11 cellular contexts compared by ENCODE assay signal in the genomic region with DNA sequence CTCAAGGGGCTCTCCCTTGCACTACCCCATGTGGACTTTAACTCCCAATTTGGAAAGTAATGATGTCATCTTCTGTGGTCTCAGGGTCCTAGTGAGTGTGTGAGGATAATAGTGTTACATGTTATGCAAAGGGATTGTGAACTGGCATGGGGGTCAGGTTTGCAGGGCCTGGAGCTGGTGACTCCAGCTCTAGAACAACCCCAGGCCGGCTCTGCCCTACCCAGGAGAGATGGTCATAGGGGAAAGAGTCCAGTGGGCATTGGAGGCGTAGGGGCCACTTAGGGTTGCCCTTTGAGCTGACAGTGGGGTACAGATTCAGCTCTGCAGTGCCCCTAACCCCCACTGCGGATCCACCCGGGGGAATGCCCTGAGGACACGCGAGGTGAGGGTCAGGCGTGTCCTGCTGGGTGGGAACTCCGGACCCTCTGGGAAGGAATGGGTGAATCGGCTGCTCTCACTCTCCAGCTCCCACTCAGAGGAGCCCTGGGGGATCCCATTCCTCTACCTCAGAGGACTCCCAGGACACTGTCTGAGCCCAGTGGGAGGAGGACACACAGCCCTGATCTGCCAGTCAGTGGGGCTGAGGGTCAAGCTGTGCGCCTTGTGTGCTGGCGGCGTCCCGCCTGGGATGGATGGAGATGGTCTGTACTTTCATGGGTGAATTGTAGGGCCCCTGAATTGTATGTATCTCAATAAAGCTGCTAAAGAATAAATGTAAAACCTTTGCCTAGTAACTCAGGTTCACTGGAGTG. TPM values are rescaled to one million over a fixed set of nuclear protein-coding genes. Genes with fewer than 3 reads are reported as not detected.
DNase-seq lines count a peak whose midpoint lies in the region; ATAC-seq and TF ChIP-seq lines count a peak whose summit lies in the region.
"Had no signal": no experiment of that assay in that cellular context is flagged by ENCODE, and none has a peak within 500 bp of the region (broad histone marks: within the 10 kb centered on the region; RNA-seq: fewer than 3 reads in every experiment).

No MANE protein-coding gene starts in this region.

- H3K27me3 Mint-ChIP-seq in activated T-helper 1 cell treated with anti-CD3 and anti-CD28 coated beads, Interleukin-12 subunit alpha, Interleukin-12 subunit beta, Interleukin-2, Interleukin-4 antibody, amounts not matched to agents 30 ng/mL and 10 ng/mL and 1 ng/mL, durations not matched to agents 14 hours and 24 hours and 36 hours (ENCODE audit: insufficient read depth), result peaks cover 50% of the 10 kb centered on the region

- H3K36me3 ChIP-seq in lower lobe of right lung, result no peaks in the 10 kb centered on the region
- H3K36me3 ChIP-seq in suprapubic skin, result no peaks in the 10 kb centered on the region

- H3K27ac Mint-ChIP-seq in activated T-helper 1 cell treated with anti-CD3 and anti-CD28 coated beads, Interleukin-12 subunit alpha, Interleukin-12 subunit beta, Interleukin-2, Interleukin-4 antibody, amounts not matched to agents 30 ng/mL and 10 ng/mL and 1 ng/mL, durations not matched to agents 14 hours and 24 hours and 36 hours, result no peak overlapping the region

- H3K4me3 Mint-ChIP-seq in activated T-helper 1 cell treated with anti-CD3 and anti-CD28 coated beads, Interleukin-12 subunit alpha, Interleukin-12 subunit beta, Interleukin-2, Interleukin-4 antibody, amounts not matched to agents 30 ng/mL and 10 ng/mL and 1 ng/mL, durations not matched to agents 14 hours and 24 hours and 36 hours, result peak overlapping the region; percentile 62

- peak; percentile 17 for DNase-seq in activated T-cell treated with anti-CD3 and anti-CD28 coated beads, Interleukin-2, amount 50 U/mL, for 1 hour
- DNase-seq in activated T-cell treated with anti-CD3 and anti-CD28 coated beads for 4 hours (no peak), lower lobe of right lung (peak; percentile 32), suprapubic skin (ENCODE audit: low spot score in 2 of 2) (peak; percentile 56 to 72), foreskin melanocyte (no peak), NOMO-1 (lab: John Stamatoyannopoulos, UW; ENCODE audit: unreplicated experiment in 2 of 2) (no peak)
- no peak for DNase-seq in activated T-helper 1 cell treated with anti-CD3 and anti-CD28 coated beads, Interleukin-12 subunit alpha, Interleukin-12 subunit beta, Interleukin-2, Interleukin-4 antibody, amounts not matched to agents 30 ng/mL and 10 ng/mL and 1 ng/mL, durations not matched to agents 14 hours and 24 hours and 36 hours (ENCODE audit: low spot score)
- DNase-seq: central memory CD4-positive, alpha-beta T cell; GOT3; NCI-H446 treated with DMSO at 0.1 percent for 48 hours had no signal

- no peak overlapping the region for H3K4me3 ChIP-seq in lower lobe of right lung
- H3K4me3 ChIP-seq in suprapubic skin, result no peak overlapping the region

- intact Hi-C loops in activated T-helper 1 cell treated with anti-CD3 and anti-CD28 coated beads, Interleukin-12 subunit alpha, Interleukin-12 subunit beta, Interleukin-2, Interleukin-4 antibody, amounts not matched to agents 30 ng/mL and 10 ng/mL and 1 ng/mL, durations not matched to agents 14 hours and 24 hours and 36 hours (cut with micrococcal nuclease), result loop anchor here (1.0 kb wide), 1 partner anchor 94 kb away; no protein-coding TSS in a partner anchor
- intact Hi-C loops in lower lobe of right lung (cut with DNase I), result no loop called here

- WGBS in suprapubic skin, result 98% methylated on average over 8 of the region's 13 CpGs

- peaks cover 50% of the 10 kb centered on the region for H3K27me3 ChIP-seq in lower lobe of right lung (ENCODE audit: low read depth)
- peaks cover 48% of the 10 kb centered on the region for H3K27me3 ChIP-seq in suprapubic skin

- H3K4me1 Mint-ChIP-seq in activated T-helper 1 cell treated with anti-CD3 and anti-CD28 coated beads, Interleukin-12 subunit alpha, Interleukin-12 subunit beta, Interleukin-2, Interleukin-4 antibody, amounts not matched to agents 30 ng/mL and 10 ng/mL and 1 ng/mL, durations not matched to agents 14 hours and 24 hours and 36 hours (ENCODE audit: low read depth), result peaks cover 13% of the 10 kb centered on the region

- no peak for TF ChIP-seq POLR2A in suprapubic skin (IDR thresholded peaks at IDR 0.05)

- ATAC-seq in lower lobe of right lung (no peak), HG03439 (IDR thresholded peaks at IDR 0.05; ENCODE audit: unreplicated experiment) (no peak)

- H3K36me3 Mint-ChIP-seq in activated T-helper 1 cell treated with anti-CD3 and anti-CD28 coated beads, Interleukin-12 subunit alpha, Interleukin-12 subunit beta, Interleukin-2, Interleukin-4 antibody, amounts not matched to agents 30 ng/mL and 10 ng/mL and 1 ng/mL, durations not matched to agents 14 hours and 24 hours and 36 hours (ENCODE audit: low read depth), result no peaks in the 10 kb centered on the region

- TF ChIP-seq CTCF in lower lobe of right lung (IDR thresholded peaks at IDR 0.05) (no peak), suprapubic skin (IDR thresholded peaks at IDR 0.05) (no peak)

- H3K27ac ChIP-seq in lower lobe of right lung (no peak overlapping the region), suprapubic skin (no peak overlapping the region)

- no peak for TF ChIP-seq EP300 in suprapubic skin (IDR thresholded peaks at IDR 0.05)

- H3K9me3 Mint-ChIP-seq in activated T-helper 1 cell treated with anti-CD3 and anti-CD28 coated beads, Interleukin-12 subunit alpha, Interleukin-12 subunit beta, Interleukin-2, Interleukin-4 antibody, amounts not matched to agents 30 ng/mL and 10 ng/mL and 1 ng/mL, durations not matched to agents 14 hours and 24 hours and 36 hours, result no peaks in the 10 kb centered on the region

- H3K9me3 ChIP-seq in lower lobe of right lung (no peaks in the 10 kb centered on the region), suprapubic skin (no peaks in the 10 kb centered on the region)

- H3K4me1 ChIP-seq in lower lobe of right lung (peaks cover 38% of the 10 kb centered on the region), suprapubic skin (peaks cover 56% of the 10 kb centered on the region)

RNA-seq across cellular contexts. Expression of a gene that starts 2.5 kb away (rescaled TPM):
- 2.9 and 3.2 TPM in 2 replicates for total RNA-seq in activated T-helper 1 cell treated with anti-CD3 and anti-CD28 coated beads, Interleukin-12 subunit alpha, Interleukin-12 subunit beta, Interleukin-2, Interleukin-4 antibody, amounts not matched to agents 30 ng/mL and 10 ng/mL and 1 ng/mL, durations not matched to agents 14 hours and 24 hours and 36 hours
- total RNA-seq in lower lobe of right lung (24.1 TPM), suprapubic skin (10 to 100 TPM in 2 of 4 donors, 1 to 10 TPM in 2; 7.9 to 13.0 (median 10.6) TPM)

Comparison
In these comparisons a context has a peak if more than half of its experiments do, and no peak if none do; other contexts are left out.
1. DNase-seq: peak in activated T-cell treated with anti-CD3 and anti-CD28 coated beads, Interleukin-2, amount 50 U/mL, for 1 hour (single experiment), lower lobe of right lung (single experiment) and suprapubic skin (2 of 2); none in activated T-cell treated with anti-CD3 and anti-CD28 coated beads for 4 hours (single experiment), activated T-helper 1 cell treated with anti-CD3 and anti-CD28 coated beads, Interleukin-12 subunit alpha, Interleukin-12 subunit beta, Interleukin-2, Interleukin-4 antibody, amounts not matched to agents 30 ng/mL and 10 ng/mL and 1 ng/mL, durations not matched to agents 14 hours and 24 hours and 36 hours (single experiment), foreskin melanocyte (single experiment) and NOMO-1 (0 of 2).